ENCODE assay signal across 8 cellular contexts in the genomic region with DNA sequence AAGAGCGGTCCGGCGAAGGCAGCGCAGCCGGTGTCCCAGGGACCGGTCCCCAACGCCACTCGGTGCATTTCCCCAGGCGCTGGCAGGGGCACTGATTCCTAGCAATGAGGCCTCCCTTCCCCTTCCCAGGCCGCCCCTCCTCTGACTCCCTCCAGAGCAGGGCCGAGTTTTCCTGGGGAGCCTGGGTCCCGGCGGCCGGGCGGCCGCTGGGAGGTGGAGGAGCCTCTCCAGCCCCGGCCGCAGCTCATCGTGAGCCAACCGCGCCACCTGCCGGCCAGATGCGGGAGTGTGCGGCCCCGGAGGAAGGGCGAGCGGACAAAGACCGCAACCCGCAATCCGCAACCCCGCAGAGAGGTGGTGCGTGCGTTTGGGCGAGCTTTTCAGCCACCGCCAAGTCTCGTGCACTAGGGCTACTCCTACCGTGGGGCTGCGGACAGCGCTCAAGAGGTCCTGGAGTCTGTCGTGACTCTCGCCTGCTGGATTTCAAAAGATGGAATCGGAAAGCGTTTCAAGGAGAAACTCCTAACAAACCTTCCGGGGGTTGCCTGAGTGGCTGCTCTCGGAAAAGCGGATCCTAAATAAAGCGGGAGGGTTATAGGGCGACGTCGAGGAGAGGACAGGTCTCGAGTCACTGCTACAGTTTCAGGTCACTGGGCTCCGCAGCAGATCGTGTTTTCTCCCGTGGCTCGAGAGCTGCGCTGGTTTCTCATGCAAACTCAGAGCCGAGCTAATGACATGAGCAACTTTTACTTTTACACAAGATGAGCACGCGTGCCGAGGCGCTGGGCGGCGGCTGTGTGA. TPM values are rescaled to one million over a fixed set of nuclear protein-coding genes. Genes with fewer than 3 reads are reported as not detected.
DNase-seq lines count a peak whose midpoint lies in the region; ATAC-seq and TF ChIP-seq lines count a peak whose summit lies in the region.

No MANE protein-coding gene starts in this region.

- CTCF ChIA-PET in Panc1 (lab: Charles Lee), result interaction anchor here (0.6 to 1.1 kb wide), 2 partner anchors 808 to 1838 kb away, joined by 3 to 7 read pairs; no protein-coding TSS in a partner anchor

- peaks cover 26% of the 10 kb centered on the region for H3K4me1 Mint-ChIP-seq in activated T-helper 17 cell treated with anti-CD3 and anti-CD28 coated beads, Interleukin-2, amount 50 U/mL, for 72 hours
- peaks cover 30 to 43% of the 10 kb centered on the region in 2 donors for H3K4me1 Mint-ChIP-seq in natural killer cell

- no peaks in the 10 kb centered on the region; the same call in 1 of the 2 replicates for H3K36me3 ChIP-seq in Panc1 (ENCODE audit: control insufficient read depth, insufficient read depth, low read length)

- no peak overlapping the region for H3K27ac ChIP-seq in Panc1 (ENCODE audit: low read length)

- peaks cover 30% of the 10 kb centered on the region for H3K27me3 ChIP-seq in Panc1 (ENCODE audit: control insufficient read depth, insufficient read depth, low read length)

- in situ Hi-C loops in Panc1 (cut with HindIII; ENCODE audit: low pct_unique_long_range_greater_than_20kb, low sequenced_read_pairs), result no loop called here

- DNase-seq in DMS153 treated with DMSO at 0.1 percent for 48 hours (lab: John Stamatoyannopoulos, UW; ENCODE audit: unreplicated experiment) (peak; percentile 89), HuH-7.5 (ENCODE audit: low spot score) (peak; percentile 85), Panc1 (ENCODE audit: low read depth, low spot score) (no peak), fibroblast of peridontal ligament (ENCODE audit: extremely low read depth) (peak; percentile 58), natural killer cell (peak; percentile 87)
- DNase-seq in stimulated activated naive CD4-positive, alpha-beta T cell (lab: John Stamatoyannopoulos, UW), result peak; percentile 35 to 89 (median 68)

- peaks cover 25% of the 10 kb centered on the region for H3K36me3 Mint-ChIP-seq in activated T-helper 17 cell treated with anti-CD3 and anti-CD28 coated beads, Interleukin-2, amount 50 U/mL, for 72 hours (ENCODE audit: low read depth)
- no peaks in the 10 kb centered on the region for H3K36me3 Mint-ChIP-seq in natural killer cell

- BruUV-seq in Panc1 (replicated peaks; lab: Mats Ljungman, UMichigan), result no TSS peak

- ATAC-seq in GM21576 (IDR thresholded peaks at IDR 0.05; ENCODE audit: unreplicated experiment) (peak; percentile 66), Panc1 (peak; percentile 89), natural killer cell (peak; percentile 44 to 72 (median 58))
- ATAC-seq in activated T-helper 17 cell treated with anti-CD3 and anti-CD28 coated beads, Interleukin-2, amount 50 U/mL, for 72 hours (replicated peaks), result peak; percentile 59

- peaks cover 38% of the 10 kb centered on the region for H3K27me3 Mint-ChIP-seq in activated T-helper 17 cell treated with anti-CD3 and anti-CD28 coated beads, Interleukin-2, amount 50 U/mL, for 72 hours
- peaks cover 45 to 48% of the 10 kb centered on the region in 2 donors for H3K27me3 Mint-ChIP-seq in natural killer cell (ENCODE audit: low read depth in 2 of 2)

- no peaks in the 10 kb centered on the region for H3K9me3 ChIP-seq in Panc1 (ENCODE audit: control insufficient read depth, insufficient read depth, low read depth, low read length)

- peaks cover 7% of the 10 kb centered on the region for H3K4me1 ChIP-seq in Panc1 (ENCODE audit: control insufficient read depth, insufficient read depth, low read length)

- H3K9me3 Mint-ChIP-seq in activated T-helper 17 cell treated with anti-CD3 and anti-CD28 coated beads, Interleukin-2, amount 50 U/mL, for 72 hours, result no peaks in the 10 kb centered on the region
- no peaks in the 10 kb centered on the region for H3K9me3 Mint-ChIP-seq in natural killer cell

- intact Hi-C loops in Panc1 (cut with micrococcal nuclease; ENCODE audit: unreplicated experiment), result loop anchor here (2.0 to 5.0 kb wide), 2 partner anchors 887 to 1836 kb away; no protein-coding TSS in a partner anchor
- intact Hi-C loops in natural killer cell (cut with micrococcal nuclease), result loop anchor here (2.0 to 10.0 kb wide), 5 partner anchors 41 to 1839 kb away; no protein-coding TSS in a partner anchor

- H3K4me3 Mint-ChIP-seq in activated T-helper 17 cell treated with anti-CD3 and anti-CD28 coated beads, Interleukin-2, amount 50 U/mL, for 72 hours, result peak overlapping the region; percentile 97
- peak overlapping the region; percentile 86 for H3K4me3 Mint-ChIP-seq in natural killer cell

- POLR2A ChIA-PET in Panc1 (lab: Charles Lee), result no interaction called here

- H3K27ac Mint-ChIP-seq in activated T-helper 17 cell treated with anti-CD3 and anti-CD28 coated beads, Interleukin-2, amount 50 U/mL, for 72 hours, result no peak overlapping the region
- peak overlapping the region; percentile 61 to 78 for H3K27ac Mint-ChIP-seq in natural killer cell

- peak; percentile 94 for TF ChIP-seq CTCF in Panc1 (IDR thresholded peaks at IDR 0.05)
- TF ChIP-seq CTCF in natural killer cell (IDR thresholded peaks at IDR 0.05), result peak; percentile 95

- peak overlapping the region; percentile 47 to 73 for H3K4me3 ChIP-seq in Panc1 (ENCODE audit: low read depth in 2 of 2, low read length in 2 of 2)

RNA-seq across cellular contexts. Expression of gene EPHA4, which starts 1.5 kb away (rescaled TPM):
- total RNA-seq in Panc1 (2021; ENCODE audit: unreplicated experiment) (3.4 TPM), natural killer cell (10 to 100 TPM; 27.2 to 48.6 (median 44.7) TPM)
- 0.78 TPM for polyA plus RNA-seq in Panc1 (2012; ENCODE audit: insufficient read length)
- total RNA-seq in activated T-helper 17 cell treated with anti-CD3 and anti-CD28 coated beads, Interleukin-2, amount 50 U/mL, for 72 hours, result 10 to 100 TPM in 1 of 2 donors, 1 to 10 TPM in 1; 8.0 to 13.8 TPM
